3 cellular contexts compared by ENCODE assay signal in the genomic region with DNA sequence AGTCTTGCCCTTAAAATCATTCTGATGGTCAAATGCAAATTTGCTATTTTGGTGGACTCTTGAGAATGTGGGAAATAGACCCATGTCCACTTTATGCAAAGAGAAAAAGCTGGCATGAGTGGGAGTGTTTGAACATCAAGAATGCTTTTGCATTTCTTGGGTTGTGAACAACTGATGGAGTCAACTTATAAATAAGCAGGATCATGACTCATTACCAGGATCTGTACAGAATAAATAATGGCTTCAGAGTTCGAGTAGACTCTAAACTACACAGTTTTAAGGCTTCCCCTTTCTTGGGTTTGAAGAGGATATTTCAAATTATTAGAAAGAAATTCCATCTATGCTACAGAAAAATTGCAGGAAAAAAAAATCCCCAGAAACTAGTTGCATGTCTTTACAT.
A peak's percentile ranks its signal among the peaks of the same experiment; 100 is the strongest.
TF ChIP-seq lines count a peak whose summit lies in the region.

No MANE protein-coding gene starts in this region.

TF ChIP-seq in A549, 52 proteins besides CTCF, POLR2A, EP300 and RAD21 (continued from another document):
- TF ChIP-seq HOXB13 (CRISPR knock-in tag; IDR thresholded peaks at IDR 0.05; ENCODE audit: low read depth): no peak
TF ChIP-seq in A549: peak in this region for 0.

TF ChIP-seq in IMR-90, 13 proteins besides CTCF, POLR2A, EP300 and RAD21 (continued from another document):
- TF ChIP-seq MAFK (IDR thresholded peaks at IDR 0.05; ENCODE audit: low read depth, low read length) (no peak), CEBPB (IDR thresholded peaks at IDR 0.05; ENCODE audit: low read depth, low read length) (no peak), RFX5 (IDR thresholded peaks at IDR 0.05; ENCODE audit: low read depth, low read length) (no peak), MXI1 (IDR thresholded peaks at IDR 0.05; ENCODE audit: borderline replicate concordance, low read depth, low read length) (no peak), FOS (IDR thresholded peaks at IDR 0.05; ENCODE audit: low read depth, low read length) (peak; percentile 55), ELK1 (IDR thresholded peaks at IDR 0.05; ENCODE audit: borderline replicate concordance, low read depth, low read length) (no peak)

TF ChIP-seq in GM12878, 131 proteins besides CTCF, POLR2A, EP300 and RAD21:
- TF ChIP-seq RCOR1 (conservative IDR thresholded peaks at IDR 0.05; ENCODE audit: low read depth, low read length): no peak
- no peak for TF ChIP-seq RBBP5 (conservative IDR thresholded peaks at IDR 0.05)
- TF ChIP-seq GABPA (IDR thresholded peaks at IDR 0.05; ENCODE audit: low read depth): no peak
- TF ChIP-seq ZBTB40 (IDR thresholded peaks at IDR 0.05; ENCODE audit: borderline replicate concordance): no peak
- TF ChIP-seq HDGF (IDR thresholded peaks at IDR 0.05): no peak
- TF ChIP-seq, protein P1, sequence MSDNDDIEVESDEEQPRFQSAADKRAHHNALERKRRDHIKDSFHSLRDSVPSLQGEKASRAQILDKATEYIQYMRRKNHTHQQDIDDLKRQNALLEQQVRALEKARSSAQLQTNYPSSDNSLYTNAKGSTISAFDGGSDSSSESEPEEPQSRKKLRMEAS (IDR thresholded peaks at IDR 0.05; ENCODE audit: low read depth, low read length): no peak
- TF ChIP-seq ZBED1 (IDR thresholded peaks at IDR 0.05; ENCODE audit: borderline replicate concordance): no peak
- TF ChIP-seq POLR2AphosphoS5 (IDR thresholded peaks at IDR 0.05; ENCODE audit: low read length): no peak
- no peak for TF ChIP-seq ZNF592 (IDR thresholded peaks at IDR 0.05)
- TF ChIP-seq HCFC1 (IDR thresholded peaks at IDR 0.05; ENCODE audit: low read length): no peak
- TF ChIP-seq, protein P2, sequence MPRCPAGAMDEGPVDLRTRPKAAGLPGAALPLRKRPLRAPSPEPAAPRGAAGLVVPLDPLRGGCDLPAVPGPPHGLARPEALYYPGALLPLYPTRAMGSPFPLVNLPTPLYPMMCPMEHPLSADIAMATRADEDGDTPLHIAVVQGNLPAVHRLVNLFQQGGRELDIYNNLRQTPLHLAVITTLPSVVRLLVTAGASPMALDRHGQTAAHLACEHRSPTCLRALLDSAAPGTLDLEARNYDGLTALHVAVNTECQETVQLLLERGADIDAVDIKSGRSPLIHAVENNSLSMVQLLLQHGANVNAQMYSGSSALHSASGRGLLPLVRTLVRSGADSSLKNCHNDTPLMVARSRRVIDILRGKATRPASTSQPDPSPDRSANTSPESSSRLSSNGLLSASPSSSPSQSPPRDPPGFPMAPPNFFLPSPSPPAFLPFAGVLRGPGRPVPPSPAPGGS (IDR thresholded peaks at IDR 0.05; ENCODE audit: borderline replicate concordance, insufficient read depth, low read depth, low read length, poor library complexity, severe bottlenecking): no peak
- no peak for TF ChIP-seq E4F1 (IDR thresholded peaks at IDR 0.05; ENCODE audit: borderline replicate concordance, partially characterized antibody)
- no peak for TF ChIP-seq SP1 (IDR thresholded peaks at IDR 0.05; ENCODE audit: low read depth, low read length)
- TF ChIP-seq BRCA1 (IDR thresholded peaks at IDR 0.05; ENCODE audit: low read depth, low read length): no peak
- no peak for TF ChIP-seq IKZF1 (conservative IDR thresholded peaks at IDR 0.05)
- TF ChIP-seq FOS (IDR thresholded peaks at IDR 0.05; ENCODE audit: borderline replicate concordance, extremely low read depth, insufficient read length): no peak
